ENCODE assay signal across 8 cellular contexts in genomic region chr11:14357843-14358728, GRCh38. TPM values are rescaled to one million over a fixed set of nuclear protein-coding genes. Genes with fewer than 3 reads are reported as not detected.
A peak's percentile ranks its signal among the peaks of the same experiment; 100 is the strongest.
DNase-seq lines count a peak whose midpoint lies in the region; ATAC-seq and TF ChIP-seq lines count a peak whose summit lies in the region.
"Had no signal": no experiment of that assay in that cellular context is flagged by ENCODE, and none has a peak within 500 bp of the region (broad histone marks: within the 10 kb centered on the region; RNA-seq: fewer than 3 reads in every experiment).

No MANE protein-coding gene starts in this region.

- peaks cover 14 to 20% (median 16%) of the 10 kb centered on the region in 3 experiments for H3K36me3 Mint-ChIP-seq in H9 (ENCODE audit: insufficient read depth in 1 of 3, low read depth in 3 of 3)

- peaks cover 0 to 4% of the 10 kb centered on the region in 2 experiments for H3K36me3 ChIP-seq in mesenchymal stem cell (ENCODE audit: control insufficient read depth in 1 of 2, insufficient read depth in 2 of 2, low read depth in 1 of 2, low read length in 2 of 2)
- H3K36me3 ChIP-seq: neutrophil had no signal

- H2BK5ac ChIP-seq in H9 (ENCODE audit: insufficient read length, low read length), result no peak overlapping the region
- peak overlapping the region; percentile 96 for H2BK5ac ChIP-seq in mesenchymal stem cell (ENCODE audit: low read depth, low read length, poor library complexity, severe bottlenecking)

- H3K27ac ChIP-seq in H9 (ENCODE audit: insufficient read length, low read depth, low read length), result no peak overlapping the region
- peak overlapping the region; percentile 68 for H3K27ac ChIP-seq in mesenchymal stem cell (ENCODE audit: low read length, poor library complexity, severe bottlenecking)
- H3K27ac ChIP-seq: neutrophil had no signal

- H3K4me1 ChIP-seq in H9 (ENCODE audit: insufficient read depth, low read length) (peaks cover 5% of the 10 kb centered on the region; the same call in 1 of the 2 replicates), mesenchymal stem cell (ENCODE audit: control insufficient read depth, insufficient read depth, low read depth, low read length) (no peaks in the 10 kb centered on the region)

- H3K79me2 ChIP-seq in H9 (ENCODE audit: insufficient read depth, low read length), result peaks cover 39% of the 10 kb centered on the region

- H3K9me3 Mint-ChIP-seq in H9, result peaks cover 0 to 2% of the 10 kb centered on the region in 2 experiments; a peak in 2 of 5 replicates
- H3K9me3 Mint-ChIP-seq in stimulated activated naive CD8-positive, alpha-beta T cell treated with anti-CD3 and anti-CD28 coated beads, Interleukin-15, amount 100 ng/mL, for 72 hours, result no peaks in the 10 kb centered on the region

- peak; percentile 77 for ATAC-seq in stimulated activated naive CD8-positive, alpha-beta T cell treated with anti-CD3 and anti-CD28 coated beads, Interleukin-15, amount 100 ng/mL, for 72 hours

- H2BK15ac ChIP-seq in H9 (ENCODE audit: low read depth, low read length) (no peak overlapping the region), mesenchymal stem cell (ENCODE audit: low read depth, poor library complexity, severe bottlenecking) (peak overlapping the region; percentile 57)

- H2AFZ ChIP-seq in H9 (ENCODE audit: low read length) (no peak overlapping the region), mesenchymal stem cell (ENCODE audit: low read depth, low read length) (peak overlapping the region; percentile 91)

- H3K18ac ChIP-seq in H9 (ENCODE audit: insufficient read length, low read depth, low read length), result no peak overlapping the region
- peak overlapping the region; percentile 96 to 98 for H3K18ac ChIP-seq in mesenchymal stem cell (ENCODE audit: low read depth in 1 of 2, low read length in 2 of 2)

- no peak overlapping the region for H2BK20ac ChIP-seq in H9 (ENCODE audit: low read depth, low read length, poor library complexity, severe bottlenecking)

- H3K4me1 Mint-ChIP-seq in H9, result peaks cover 46 to 52% of the 10 kb centered on the region in 2 experiments
- peaks cover 64% of the 10 kb centered on the region for H3K4me1 Mint-ChIP-seq in stimulated activated naive CD8-positive, alpha-beta T cell treated with anti-CD3 and anti-CD28 coated beads, Interleukin-15, amount 100 ng/mL, for 72 hours

- H4K91ac ChIP-seq in H9 (ENCODE audit: insufficient read length, low read depth, low read length) (no peak overlapping the region), mesenchymal stem cell (ENCODE audit: low read length) (no peak overlapping the region)

- no CpG with 5 or more reads among the region's 74 CpGs for WGBS in H9 (ENCODE audit: extremely low coverage, insufficient read length, low lambda C conversion rate)
- WGBS in mesenchymal stem cell, result under 1% methylated on average over 58 of the region's 74 CpGs

- H3K27me3 Mint-ChIP-seq in H9 (ENCODE audit: low read depth), result peaks cover 10% of the 10 kb centered on the region
- peaks cover 8% of the 10 kb centered on the region for H3K27me3 Mint-ChIP-seq in stimulated activated naive CD8-positive, alpha-beta T cell treated with anti-CD3 and anti-CD28 coated beads, Interleukin-15, amount 100 ng/mL, for 72 hours

- H3K4ac ChIP-seq in H9 (ENCODE audit: low read depth, low read length) (no peak overlapping the region), mesenchymal stem cell (ENCODE audit: low read depth in 1 of 2, low read length in 2 of 2) (peak overlapping the region; percentile 40 to 91)

- H4K8ac ChIP-seq in H9 (replicated peaks; ENCODE audit: insufficient read length, low read depth, low read length), result no peak overlapping the region
- peak overlapping the region; percentile 84 for H4K8ac ChIP-seq in mesenchymal stem cell (ENCODE audit: low read length)

- DNase-seq in GM13977 (ENCODE audit: low spot score) (peak; percentile 48), H9 (peak; percentile 72), LoVo (ENCODE audit: low spot score) (peak; percentile 50), ecto neural progenitor cell (ENCODE audit: low spot score) (peak; percentile 84), mesenchymal stem cell (peak; percentile 80)
- peak; percentile 49 for DNase-seq in activated CD4-positive, alpha-beta T cell treated with anti-CD3 and anti-CD28 coated beads for 48 hours
- DNase-seq in stimulated activated naive CD8-positive, alpha-beta T cell treated with anti-CD3 and anti-CD28 coated beads, Interleukin-15, amount 100 ng/mL, for 72 hours, result peak; percentile 46 to 57

- H3K56ac ChIP-seq in H9 (ENCODE audit: insufficient read length, low read depth, low read length), result no peak overlapping the region

- TF ChIP-seq CTCF in GM13977 (IDR thresholded peaks at IDR 0.05; ENCODE audit: extremely low read depth, insufficient read depth, missing control alignments) (no peak), H9 (conservative IDR thresholded peaks at IDR 0.05) (no peak)

- H2BK120ac ChIP-seq in H9 (ENCODE audit: low read depth, low read length, poor library complexity, severe bottlenecking), result no peak overlapping the region
- H2BK120ac ChIP-seq in mesenchymal stem cell (ENCODE audit: low read depth, low read length), result peak overlapping the region; percentile 79

- in situ Hi-C loops in GM13977 (cut with MboI; ENCODE audit: low pct_unique_long_range_greater_than_20kb, low sequenced_read_pairs, unreplicated experiment), result no loop called here

- H2AK5ac ChIP-seq in H9 (ENCODE audit: insufficient read length, low read length) (no peak overlapping the region), mesenchymal stem cell (ENCODE audit: low read length, severe bottlenecking) (no peak overlapping the region)

- no peaks in the 10 kb centered on the region for H4K20me1 ChIP-seq in H9 (ENCODE audit: control insufficient read depth, insufficient read depth, insufficient read length)

- H3K23me2 ChIP-seq in H9 (ENCODE audit: insufficient read length, low read depth, low read length, poor library complexity, severe bottlenecking), result peaks cover 7% of the 10 kb centered on the region

- no peaks in the 10 kb centered on the region for H3K27me3 ChIP-seq in H9 (ENCODE audit: insufficient read depth, low read length)
- no peaks in the 10 kb centered on the region for H3K27me3 ChIP-seq in mesenchymal stem cell (ENCODE audit: control insufficient read depth in 1 of 2, insufficient read depth in 1 of 2, low read length in 2 of 2)

- peak overlapping the region; percentile 88 to 99 for H3K4me3 Mint-ChIP-seq in H9
- H3K4me3 Mint-ChIP-seq in stimulated activated naive CD8-positive, alpha-beta T cell treated with anti-CD3 and anti-CD28 coated beads, Interleukin-15, amount 100 ng/mL, for 72 hours, result peak overlapping the region; percentile 94 to 97

- H3K4me2 ChIP-seq in H9 (ENCODE audit: insufficient read depth, insufficient read length, low read length) (peak overlapping the region; percentile 62), mesenchymal stem cell (ENCODE audit: low read length, poor library complexity, severe bottlenecking) (peak overlapping the region; percentile 55)

- no peak overlapping the region for H3K23ac ChIP-seq in H9 (ENCODE audit: insufficient read length, low read depth, low read length)
- H3K23ac ChIP-seq in mesenchymal stem cell (ENCODE audit: low read length in 2 of 2), result peak overlapping the region in 1 of 2 experiments; percentile 98

- H3K14ac ChIP-seq in H9 (ENCODE audit: insufficient read depth, low read length) (peak overlapping the region; percentile 86), mesenchymal stem cell (ENCODE audit: low read length in 2 of 2) (peak overlapping the region in 1 of 2 experiments; percentile 88)

- peak overlapping the region; percentile 66 for H3K9ac ChIP-seq in H9 (ENCODE audit: extremely low read depth, insufficient read length, low read length)
- peak overlapping the region; percentile 96 for H3K9ac ChIP-seq in mesenchymal stem cell (ENCODE audit: low read length)

- H3K27ac Mint-ChIP-seq in H9, result peak overlapping the region; percentile 96 to 99 (median 98)
- H3K27ac Mint-ChIP-seq in stimulated activated naive CD8-positive, alpha-beta T cell treated with anti-CD3 and anti-CD28 coated beads, Interleukin-15, amount 100 ng/mL, for 72 hours, result peak overlapping the region; percentile 93 to 97

- H2BK12ac ChIP-seq in H9 (ENCODE audit: insufficient read length, low read depth, low read length) (no peak overlapping the region), mesenchymal stem cell (ENCODE audit: low read length in 2 of 2) (peak overlapping the region in 1 of 2 experiments; percentile 6)

- peak overlapping the region; percentile 93 to 99 for H3K4me3 ChIP-seq in mesenchymal stem cell (ENCODE audit: insufficient read depth in 1 of 2, low read depth in 1 of 2, low read length in 2 of 2)

- H3K9me3 ChIP-seq in H9 (ENCODE audit: control insufficient read depth, low read depth, low read length), result no peaks in the 10 kb centered on the region
- no peaks in the 10 kb centered on the region for H3K9me3 ChIP-seq in mesenchymal stem cell (ENCODE audit: control insufficient read depth, low read length)
- H3K9me3 ChIP-seq: neutrophil had no signal

- H3T11ph ChIP-seq in H9 (ENCODE audit: low read length), result no peak overlapping the region

- H3K79me1 ChIP-seq in H9 (ENCODE audit: insufficient read depth, low read depth, low read length, poor library complexity, severe bottlenecking) (no peaks in the 10 kb centered on the region), mesenchymal stem cell (replicated peaks; ENCODE audit: low read length, poor library complexity, severe bottlenecking) (peaks cover 3% of the 10 kb centered on the region)

- no peak overlapping the region for H4K5ac ChIP-seq in H9 (ENCODE audit: insufficient read length, low read depth, low read length)

RNA-seq across cellular contexts. Expression of gene RRAS2, which starts 0.9 kb away (rescaled TPM):
- 154 and 158 TPM in 2 replicates for total RNA-seq in H9 (2021)
- 60.2 TPM for polyA plus RNA-seq in mesenchymal stem cell (2013, experiment 1 of 2)
- polyA plus RNA-seq in mesenchymal stem cell (2013, experiment 2 of 2), result 61.9 TPM
